Comparison of ENCODE assay signal across 28 cellular contexts in the genomic region with DNA sequence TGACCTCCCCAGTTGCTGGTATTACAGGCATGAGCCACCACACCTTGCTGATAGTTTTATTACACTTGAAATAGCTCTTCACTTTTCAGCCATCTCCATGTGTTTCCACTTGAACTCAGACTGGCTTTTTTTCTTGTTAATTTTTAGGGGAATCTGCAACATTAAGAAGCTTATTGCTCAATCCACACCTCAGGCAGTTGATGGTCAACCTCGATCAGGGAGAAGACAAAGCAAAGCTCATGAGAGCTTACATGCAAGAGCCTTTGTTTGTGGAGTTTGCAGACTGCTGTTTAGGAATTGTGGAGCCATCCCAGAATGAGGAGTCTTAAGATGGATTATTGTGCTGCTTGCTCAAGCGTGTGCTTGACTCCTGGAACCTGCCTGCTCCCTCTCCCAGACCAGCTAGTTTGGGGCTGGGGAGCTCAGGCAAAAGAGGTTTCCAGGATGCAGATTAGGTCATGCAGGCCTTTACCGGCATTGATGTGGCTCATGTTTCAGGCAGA. TPM values are rescaled to one million over a fixed set of nuclear protein-coding genes. Genes with fewer than 3 reads are reported as not detected.
DNase-seq lines count a peak whose midpoint lies in the region; ATAC-seq, FAIRE-seq and TF ChIP-seq lines count a peak whose summit lies in the region.
"Had no signal": no experiment of that assay in that cellular context is flagged by ENCODE, and none has a peak within 500 bp of the region (broad histone marks: within the 10 kb centered on the region; RNA-seq: fewer than 3 reads in every experiment).

No MANE protein-coding gene starts in this region.

- H3K9ac ChIP-seq in K562 (ENCODE audit: insufficient read depth in 1 of 2, low read depth in 2 of 2, low read length in 2 of 2) = no peak overlapping the region
- H3K9ac ChIP-seq: BLaER1, GM23248 had no signal

- no peaks in the 10 kb centered on the region for H3K27me3 Mint-ChIP-seq in activated CD4-positive, alpha-beta T cell treated with anti-CD3 and anti-CD28 coated beads for 36 hours
- H3K27me3 Mint-ChIP-seq in progenitor cell of endocrine pancreas = no peaks in the 10 kb centered on the region
- H3K27me3 Mint-ChIP-seq: activated CD4-positive, alpha-beta memory T cell treated with anti-CD3 and anti-CD28 coated beads for 36 hours had no signal

- H3K9me1 ChIP-seq in K562 (ENCODE audit: control insufficient read depth, insufficient read depth, low read length) = no peaks in the 10 kb centered on the region

- TF ChIP-seq CTCF in HEK293 (tag by site-specific recombination; IDR thresholded peaks at IDR 0.05) (no peak), K562 (IDR thresholded peaks at IDR 0.05 in 2 of 3, conservative IDR thresholded peaks at IDR 0.05 in 1 of 3; ENCODE audit: insufficient read depth in 2 of 3, low read depth in 1 of 3, low read length in 3 of 3) (no peak), progenitor cell of endocrine pancreas (IDR thresholded peaks at IDR 0.05; ENCODE audit: unreplicated experiment) (no peak)

- ATAC-seq in activated CD4-positive, alpha-beta T cell treated with anti-CD3 and anti-CD28 coated beads for 36 hours = no peak
- ATAC-seq in K562 (no peak), GM21723 (IDR thresholded peaks at IDR 0.05; ENCODE audit: unreplicated experiment) (no peak)
- ATAC-seq: activated naive CD4-positive, alpha-beta T cell treated with anti-CD3 and anti-CD28 coated beads, Interleukin-2, amount 50 U/mL, for 72 hours; body of pancreas; esophagus mucosa; gastrocnemius medialis had no signal

- H2AFZ ChIP-seq in K562 (ENCODE audit: low read depth, low read length) = no peak overlapping the region
- H2AFZ ChIP-seq: GM23248 had no signal

- 0 out of 2 replicates have a peak, but pooled peaks have one; percentile 18 for TF ChIP-seq POLR2A in K562 (conservative IDR thresholded peaks at IDR 0.05)

- H3K4me3 ChIP-seq in HEK293 (ENCODE audit: low read depth, low read length) (no peak overlapping the region), K562 (no peak overlapping the region)
- H3K4me3 ChIP-seq: BLaER1, body of pancreas, gastrocnemius medialis, GM23248, smooth muscle cell, thyroid gland had no signal

- peaks cover 48% of the 10 kb centered on the region for H3K36me3 Mint-ChIP-seq in activated CD4-positive, alpha-beta T cell treated with anti-CD3 and anti-CD28 coated beads for 36 hours (ENCODE audit: low read depth)
- peaks cover 21% of the 10 kb centered on the region for H3K36me3 Mint-ChIP-seq in progenitor cell of endocrine pancreas (ENCODE audit: insufficient read depth)

- intact Hi-C loops in activated CD4-positive, alpha-beta T cell treated with anti-CD3 and anti-CD28 coated beads for 36 hours (cut with DNase I, micrococcal nuclease) = no loop called here
- intact Hi-C loops in K562 (cut with micrococcal nuclease) = no loop called here

- H3K79me2 ChIP-seq in K562 (ENCODE audit: control insufficient read depth, insufficient read depth, low read length) = peaks cover 21% of the 10 kb centered on the region

- H3K4me1 ChIP-seq in HEK293 (ENCODE audit: control insufficient read depth, insufficient read depth, low read length) (no peaks in the 10 kb centered on the region), K562 (replicated peaks in 1 of 2; ENCODE audit: control insufficient read depth in 2 of 2, insufficient read depth in 2 of 2, low read length in 2 of 2) (no peaks in the 10 kb centered on the region; a peak in 2 of 5 replicates)
- H3K4me1 ChIP-seq: BLaER1, gastrocnemius medialis, thyroid gland had no signal

- H3K4me2 ChIP-seq in K562 (ENCODE audit: insufficient read depth, low read length) = no peak overlapping the region
- H3K4me2 ChIP-seq: BLaER1, smooth muscle cell had no signal

- no peak for FAIRE-seq in K562 (lab: Jason Lieb, UNC)
- FAIRE-seq: A204.1, D721Med, keratinocyte had no signal

- DNase-seq in activated CD4-positive, alpha-beta T cell treated with anti-CD3 and anti-CD28 coated beads for 36 hours = no peak
- no peak for DNase-seq in activated CD4-positive, alpha-beta T cell treated with anti-CD3 and anti-CD28 coated beads for 1 hour
- DNase-seq in K562 (ENCODE audit: extremely low read depth in 1 of 4, low spot score in 3 of 4) (peak in 1 of 4 experiments; percentile 6), progenitor cell of endocrine pancreas (ENCODE audit: low spot score, unreplicated experiment) (no peak), GOT3 (lab: John Stamatoyannopoulos, UW) (no peak), anterior cingulate cortex (lab: John Stamatoyannopoulos, UW) (no peak)
- DNase-seq: activated CD4-positive, alpha-beta memory T cell treated with anti-CD3 and anti-CD28 coated beads for 36 hours; activated T-cell treated with anti-CD3 and anti-CD28 coated beads, Interleukin-2, amount 50 U/mL, for 1 hour; body of pancreas; effector CD4-positive, alpha-beta T cell; EL; gastrocnemius medialis; GM23248; NCI-H2171 treated with DMSO at 0.1 percent for 48 hours; NCI-H526 treated with DMSO at 0.1 percent for 48 hours; stimulated activated CD4-positive, alpha-beta T cell treated with anti-CD3 and anti-CD28 coated beads, Interleukin-2, amount 100 ng/mL, for 48 hours; stimulated activated naive CD4-positive, alpha-beta T cell treated with Interleukin-2 at 50 U/mL for 16 hours; T-helper 2 cell; thyroid gland had no signal

- H3K4me3 Mint-ChIP-seq in activated CD4-positive, alpha-beta T cell treated with anti-CD3 and anti-CD28 coated beads for 36 hours = no peak overlapping the region
- no peak overlapping the region for H3K4me3 Mint-ChIP-seq in progenitor cell of endocrine pancreas (ENCODE audit: low read depth)
- H3K4me3 Mint-ChIP-seq: activated CD4-positive, alpha-beta memory T cell treated with anti-CD3 and anti-CD28 coated beads for 36 hours had no signal

- POLR2A ChIA-PET in activated CD4-positive, alpha-beta T cell treated with anti-CD3 and anti-CD28 coated beads for 36 hours (lab: Charles Lee) = interaction anchor here (0.6 kb wide), 1 partner anchor 945 kb away, joined by 3 read pairs; no protein-coding TSS in a partner anchor
- POLR2A ChIA-PET in HEK293 (lab: Yijun Ruan, JAX) (interaction anchor here (1.2 to 2.3 kb wide), 4 partner anchors 9 to 106 kb away, joined by 3 to 9 read pairs (median 4); a partner anchor contains a TSS), K562 (lab: Yijun Ruan, JAX) (interaction anchor here (0.7 to 2.4 kb wide), 7 partner anchors 8 to 101 kb away, joined by 3 to 10 read pairs (median 3); a partner anchor contains a TSS)

- H3K4me1 Mint-ChIP-seq in activated CD4-positive, alpha-beta T cell treated with anti-CD3 and anti-CD28 coated beads for 36 hours = peaks cover 15% of the 10 kb centered on the region
- H3K4me1 Mint-ChIP-seq in progenitor cell of endocrine pancreas (ENCODE audit: low read depth) = peaks cover 3% of the 10 kb centered on the region

- H3K36me3 ChIP-seq in HEK293 (ENCODE audit: control insufficient read depth in 2 of 2, insufficient read depth in 1 of 2, low read length in 2 of 2) (peaks cover 56 to 92% of the 10 kb centered on the region in 2 experiments), K562 (ENCODE audit: control insufficient read depth, insufficient read depth, low read length) (peaks cover 93% of the 10 kb centered on the region)

- H3K27ac Mint-ChIP-seq in activated CD4-positive, alpha-beta T cell treated with anti-CD3 and anti-CD28 coated beads for 36 hours = peak overlapping the region; percentile 51
- H3K27ac Mint-ChIP-seq in progenitor cell of endocrine pancreas = peak overlapping the region; percentile 29
- H3K27ac Mint-ChIP-seq: activated CD4-positive, alpha-beta memory T cell treated with anti-CD3 and anti-CD28 coated beads for 36 hours had no signal

- no peak overlapping the region for H3K27ac ChIP-seq in HEK293 (ENCODE audit: extremely low read depth, low read depth, low read length)
- H3K27ac ChIP-seq in K562 (ENCODE audit: extremely low read depth, low read depth, low read length) = no peak overlapping the region
- H3K27ac ChIP-seq: BLaER1, body of pancreas, gastrocnemius medialis, GM23248, thyroid gland had no signal

- H3K9me3 ChIP-seq in HEK293 (ENCODE audit: control insufficient read depth, insufficient read depth, low read depth, low read length) (no peaks in the 10 kb centered on the region), K562 (replicated peaks; ENCODE audit: control insufficient read depth, insufficient read depth, low read depth, low read length) (no peaks in the 10 kb centered on the region)
- H3K9me3 ChIP-seq: BLaER1, body of pancreas, gastrocnemius medialis, thyroid gland had no signal

- H3K9me3 Mint-ChIP-seq in activated CD4-positive, alpha-beta T cell treated with anti-CD3 and anti-CD28 coated beads for 36 hours (ENCODE audit: low read depth) = no peaks in the 10 kb centered on the region
- H3K9me3 Mint-ChIP-seq in progenitor cell of endocrine pancreas (ENCODE audit: low read depth) = peaks cover 2% of the 10 kb centered on the region
- H3K9me3 Mint-ChIP-seq: activated CD4-positive, alpha-beta memory T cell treated with anti-CD3 and anti-CD28 coated beads for 36 hours; activated naive CD4-positive, alpha-beta T cell treated with anti-CD3 and anti-CD28 coated beads, Interleukin-2, amount 50 U/mL, for 72 hours had no signal

- no TSS peak for BruUV-seq in K562 (replicated peaks; lab: Mats Ljungman, UMichigan)

- TF ChIP-seq RAD21 in K562 (CRISPR knock-in tag; conservative IDR thresholded peaks at IDR 0.05 in 1 of 2, IDR thresholded peaks at IDR 0.05 in 1 of 2) = no peak

- H4K20me1 ChIP-seq in K562 (replicated peaks; ENCODE audit: control insufficient read depth, insufficient read depth, low read length) = peaks cover 16% of the 10 kb centered on the region; the same call in 1 of the 2 replicates

- 85% methylated on average over 3 of the region's 3 CpGs for WGBS in K562 (ENCODE audit: insufficient coverage, low coverage, missing lambda C conversion rate)

- in situ Hi-C loops in K562 (cut with MboI) = loop anchor here (25.0 kb wide), 1 partner anchor 533 kb away; no protein-coding TSS in a partner anchor

- no peaks in the 10 kb centered on the region for H3K27me3 ChIP-seq in K562 (ENCODE audit: control insufficient read depth in 2 of 2, insufficient read depth in 2 of 2, low read length in 2 of 2)
- H3K27me3 ChIP-seq: BLaER1, body of pancreas, gastrocnemius medialis, thyroid gland had no signal

- no peak for TF ChIP-seq EP300 in K562 (IDR thresholded peaks at IDR 0.05; ENCODE audit: low read length)

- CTCF ChIA-PET in activated CD4-positive, alpha-beta T cell treated with anti-CD3 and anti-CD28 coated beads for 36 hours (lab: Charles Lee) = interaction anchor here (0.6 kb wide), 1 partner anchor 37 kb away, joined by 3 read pairs; no protein-coding TSS in a partner anchor
- CTCF ChIA-PET in HEK293 (lab: Yijun Ruan, JAX) (interaction anchor here (2.1 to 2.2 kb wide), 2 partner anchors 12 to 346 kb away, joined by 9 to 11 read pairs; no protein-coding TSS in a partner anchor), K562 (lab: Yijun Ruan, JAX; ENCODE audit: low intra/inter-chr PET ratio) (no interaction called here)

RNA-seq across cellular contexts. Expression of a gene that starts 8.6 kb away (rescaled TPM):
- 10 to 100 TPM; 38.2 to 42.3 TPM for total RNA-seq in activated CD4-positive, alpha-beta T cell treated with anti-CD3 and anti-CD28 coated beads for 36 hours
- 32.7 and 39.4 TPM in 2 replicates for total RNA-seq in K562 (2011; cell fraction: chromatin; rRNA removed; ENCODE audit: low replicate concordance)
- 29.9 and 34.3 TPM in 2 replicates for total RNA-seq in K562 (2011; cell fraction: nucleolus; rRNA removed)
- 39.5 and 43.7 TPM in 2 replicates for total RNA-seq in K562 (2011; cell fraction: nucleoplasm; rRNA removed)
- total RNA-seq in K562 (2014; rRNA removed) (45.0 and 52.6 TPM in 2 replicates), K562 (2014; rRNA removed; fragmentation: Illumina TruSeq; extraction: Trizol) (90.9 and 92.3 TPM in 2 replicates), K562 (2015; rRNA removed; fragmentation: Illumina TruSeq; extraction: Trizol) (79.6 and 88.4 TPM in 2 replicates), K562 (2021) (52.0 and 60.6 TPM in 2 replicates), progenitor cell of endocrine pancreas (43.9 and 49.1 TPM in 2 replicates)
- polyA plus RNA-seq in K562 (2011; rRNA removed) (103 and 146 TPM in 2 replicates), K562 (2014; fragmentation: Illumina TruSeq; extraction: Trizol) (72.5 and 76.3 TPM in 2 replicates), K562 (2014; fragmentation: Nextera tagmentation; extraction: Ambion mirVana) (100 to 1,000 TPM; 270 to 300 TPM), K562 (2014; rRNA removed) (88.4 and 95.7 TPM in 2 replicates)
- polyA plus RNA-seq in K562 (2011; cell fraction: cytosol; rRNA removed) = 68.0 and 87.6 TPM in 2 replicates
- polyA plus RNA-seq in K562 (2011; cell fraction: nucleus; rRNA removed) = 35.6 and 45.0 TPM in 2 replicates
- 62.6 and 68.8 TPM in 2 replicates for polyA plus RNA-seq in K562 (2012)
- 40.6 and 42.8 TPM in 2 replicates for polyA minus RNA-seq in K562 (2011; rRNA and poly(A)+ RNA removed)
- 14.8 and 15.9 TPM in 2 replicates for polyA minus RNA-seq in K562 (2011; cell fraction: cytosol; rRNA and poly(A)+ RNA removed)
- 14.4 and 18.1 TPM in 2 replicates for polyA minus RNA-seq in K562 (2011; cell fraction: nucleus; rRNA and poly(A)+ RNA removed)

RNA-seq across cellular contexts. Expression of a gene that starts 39.5 kb away (rescaled TPM):
- 100 to 1,000 TPM; 110 to 127 TPM for total RNA-seq in activated CD4-positive, alpha-beta T cell treated with anti-CD3 and anti-CD28 coated beads for 36 hours
- total RNA-seq in K562 (2011; cell fraction: chromatin; rRNA removed; ENCODE audit: low replicate concordance) = 1,055 and 1,571 TPM in 2 replicates
- total RNA-seq in K562 (2011; cell fraction: nucleolus; rRNA removed) = 696 and 717 TPM in 2 replicates
- 748 and 751 TPM in 2 replicates for total RNA-seq in K562 (2011; cell fraction: nucleoplasm; rRNA removed)
- total RNA-seq in K562 (2014; rRNA removed) (129 and 163 TPM in 2 replicates), K562 (2014; rRNA removed; fragmentation: Illumina TruSeq; extraction: Trizol) (106 and 112 TPM in 2 replicates), K562 (2015; rRNA removed; fragmentation: Illumina TruSeq; extraction: Trizol) (117 and 121 TPM in 2 replicates), K562 (2021) (136 and 153 TPM in 2 replicates), progenitor cell of endocrine pancreas (77.7 and 82.2 TPM in 2 replicates)
- polyA plus RNA-seq in K562 (2011; rRNA removed) (115 and 135 TPM in 2 replicates), K562 (2014; fragmentation: Illumina TruSeq; extraction: Trizol) (139 and 162 TPM in 2 replicates), K562 (2014; fragmentation: Nextera tagmentation; extraction: Ambion mirVana) (10 to 100 TPM; 21.6 to 24.5 TPM), K562 (2014; rRNA removed) (176 and 178 TPM in 2 replicates)
- 96.3 and 184 TPM in 2 replicates for polyA plus RNA-seq in K562 (2011; cell fraction: cytosol; rRNA removed)
- polyA plus RNA-seq in K562 (2011; cell fraction: nucleus; rRNA removed) = 697 and 1,515 TPM in 2 replicates
- polyA plus RNA-seq in K562 (2012) = 69.8 and 106 TPM in 2 replicates
- polyA minus RNA-seq in K562 (2011; rRNA and poly(A)+ RNA removed) = 105 and 166 TPM in 2 replicates
- 66.4 and 70.3 TPM in 2 replicates for polyA minus RNA-seq in K562 (2011; cell fraction: cytosol; rRNA and poly(A)+ RNA removed)
- polyA minus RNA-seq in K562 (2011; cell fraction: nucleus; rRNA and poly(A)+ RNA removed) = 226 and 316 TPM in 2 replicates

RNA-seq across cellular contexts. Expression of a gene that starts 39.7 kb away (rescaled TPM):
- total RNA-seq in activated CD4-positive, alpha-beta T cell treated with anti-CD3 and anti-CD28 coated beads for 36 hours = 10 to 100 TPM; 11.8 to 13.4 TPM
- 12.0 and 21.0 TPM in 2 replicates for total RNA-seq in K562 (2011; cell fraction: chromatin; rRNA removed; ENCODE audit: low replicate concordance)
- total RNA-seq in K562 (2011; cell fraction: nucleolus; rRNA removed) = 9.6 and 12.7 TPM in 2 replicates
- total RNA-seq in K562 (2011; cell fraction: nucleoplasm; rRNA removed) = 22.6 and 29.7 TPM in 2 replicates
- total RNA-seq in K562 (2014; rRNA removed) (13.0 and 13.8 TPM in 2 replicates), K562 (2014; rRNA removed; fragmentation: Illumina TruSeq; extraction: Trizol) (24.7 and 27.8 TPM in 2 replicates), K562 (2015; rRNA removed; fragmentation: Illumina TruSeq; extraction: Trizol) (21.2 TPM in 2 replicates), K562 (2021) (22.1 and 26.9 TPM in 2 replicates), progenitor cell of endocrine pancreas (7.3 and 8.7 TPM in 2 replicates)
- polyA plus RNA-seq in K562 (2011; rRNA removed) (14.5 and 26.2 TPM in 2 replicates), K562 (2014; fragmentation: Illumina TruSeq; extraction: Trizol) (29.4 and 33.9 TPM in 2 replicates), K562 (2014; fragmentation: Nextera tagmentation; extraction: Ambion mirVana) (10 to 100 TPM in 1 of 2 experiments, 1 to 10 TPM in 1; 9.5 to 15.4 TPM), K562 (2014; rRNA removed) (16.5 and 25.0 TPM in 2 replicates)
- polyA plus RNA-seq in K562 (2011; cell fraction: cytosol; rRNA removed) = 11.9 and 12.9 TPM in 2 replicates
- 5.3 and 6.3 TPM in 2 replicates for polyA plus RNA-seq in K562 (2011; cell fraction: nucleus; rRNA removed)
- 13.2 and 26.4 TPM in 2 replicates for polyA plus RNA-seq in K562 (2012)
- polyA minus RNA-seq in K562 (2011; rRNA and poly(A)+ RNA removed) = 6.9 and 11.8 TPM in 2 replicates
- 4.5 and 8.8 TPM in 2 replicates for polyA minus RNA-seq in K562 (2011; cell fraction: cytosol; rRNA and poly(A)+ RNA removed)
- polyA minus RNA-seq in K562 (2011; cell fraction: nucleus; rRNA and poly(A)+ RNA removed) = 4.6 and 5.0 TPM in 2 replicates

RNA-seq across cellular contexts. Expression of a gene that starts 49.6 kb away (rescaled TPM):
- total RNA-seq in activated CD4-positive, alpha-beta T cell treated with anti-CD3 and anti-CD28 coated beads for 36 hours = 10 to 100 TPM; 75.2 to 81.4 TPM
- total RNA-seq in K562 (2011; cell fraction: chromatin; rRNA removed; ENCODE audit: low replicate concordance) = 160 and 249 TPM in 2 replicates
- 57.2 and 67.9 TPM in 2 replicates for total RNA-seq in K562 (2011; cell fraction: nucleolus; rRNA removed)
- 114 and 172 TPM in 2 replicates for total RNA-seq in K562 (2011; cell fraction: nucleoplasm; rRNA removed)
- total RNA-seq in K562 (2014; rRNA removed) (46.9 and 51.4 TPM in 2 replicates), K562 (2014; rRNA removed; fragmentation: Illumina TruSeq; extraction: Trizol) (64.1 and 66.0 TPM in 2 replicates), K562 (2015; rRNA removed; fragmentation: Illumina TruSeq; extraction: Trizol) (61.5 and 71.3 TPM in 2 replicates), K562 (2021) (53.2 and 60.5 TPM in 2 replicates), progenitor cell of endocrine pancreas (74.2 and 75.3 TPM in 2 replicates)
- polyA plus RNA-seq in K562 (2011; rRNA removed) (87.7 and 96.6 TPM in 2 replicates), K562 (2014; fragmentation: Illumina TruSeq; extraction: Trizol) (78.8 and 89.8 TPM in 2 replicates), K562 (2014; fragmentation: Nextera tagmentation; extraction: Ambion mirVana) (10 to 100 TPM; 35.7 to 41.0 TPM), K562 (2014; rRNA removed) (71.6 and 76.5 TPM in 2 replicates)
- 46.2 and 46.7 TPM in 2 replicates for polyA plus RNA-seq in K562 (2011; cell fraction: cytosol; rRNA removed)
- polyA plus RNA-seq in K562 (2011; cell fraction: nucleus; rRNA removed) = 119 and 123 TPM in 2 replicates
- 55.0 and 62.9 TPM in 2 replicates for polyA plus RNA-seq in K562 (2012)
- polyA minus RNA-seq in K562 (2011; rRNA and poly(A)+ RNA removed) = 76.8 and 116 TPM in 2 replicates
- polyA minus RNA-seq in K562 (2011; cell fraction: cytosol; rRNA and poly(A)+ RNA removed) = 22.1 and 22.6 TPM in 2 replicates
- polyA minus RNA-seq in K562 (2011; cell fraction: nucleus; rRNA and poly(A)+ RNA removed) = 31.4 and 44.9 TPM in 2 replicates
